8 cellular contexts compared by ENCODE assay signal in genomic region chr10:121734517-121735137, GRCh38.
A peak's percentile ranks its signal among the peaks of the same experiment; 100 is the strongest.
DNase-seq lines count a peak whose midpoint lies in the region; ATAC-seq and TF ChIP-seq lines count a peak whose summit lies in the region.

No MANE protein-coding gene starts in this region.

- intact Hi-C loops in PC-3 (cut with micrococcal nuclease) = loop anchor here (1.0 to 10.0 kb wide), 3 partner anchors 120 to 792 kb away; no protein-coding TSS in a partner anchor

- H3K27me3 ChIP-seq in ACC112 (ENCODE audit: insufficient read depth, low read length) = peaks cover 26% of the 10 kb centered on the region
- H3K27me3 ChIP-seq in PC-3 (ENCODE audit: low read length) = no peaks in the 10 kb centered on the region
- no peaks in the 10 kb centered on the region for H3K27me3 ChIP-seq in fibroblast of lung (ENCODE audit: control insufficient read depth, insufficient read depth, low read length)

- peak overlapping the region; percentile 45; the same call in 1 of the 2 replicates for H3K4me3 ChIP-seq in ACC112 (ENCODE audit: low read depth, low read length)
- H3K4me3 ChIP-seq in GM08714 (ENCODE audit: low read length) = peak overlapping the region; percentile 17; the same call in 1 of the 2 replicates
- H3K4me3 ChIP-seq in PC-3 (ENCODE audit: low read length) = 0 out of 2 replicates have a peak overlapping the region, but pooled peaks have one; percentile 21
- H3K4me3 ChIP-seq in fibroblast of lung (replicated peaks in 1 of 4; ENCODE audit: control extremely low read depth in 1 of 4, insufficient read depth in 1 of 4, low read depth in 3 of 4, low read length in 4 of 4) = no peak overlapping the region

- no peaks in the 10 kb centered on the region for H3K9me3 Mint-ChIP-seq in activated T-helper 17 cell treated with anti-CD3 and anti-CD28 coated beads, Interleukin-2, amount 50 U/mL, for 72 hours

- peaks cover 4% of the 10 kb centered on the region for H3K4me1 Mint-ChIP-seq in activated T-helper 17 cell treated with anti-CD3 and anti-CD28 coated beads, Interleukin-2, amount 50 U/mL, for 72 hours

- TF ChIP-seq CTCF in PC-3 (conservative IDR thresholded peaks at IDR 0.05; ENCODE audit: low read depth, low read length) (peak; percentile 69), fibroblast of lung (conservative IDR thresholded peaks at IDR 0.05 in 1 of 2, IDR thresholded peaks at IDR 0.05 in 1 of 2; ENCODE audit: low read depth in 1 of 2, low read length in 2 of 2) (peak; percentile 60 to 63)

- no peaks in the 10 kb centered on the region for H3K9me3 ChIP-seq in PC-3 (ENCODE audit: low read length)
- no peaks in the 10 kb centered on the region for H3K9me3 ChIP-seq in fibroblast of lung (ENCODE audit: control insufficient read depth, insufficient read depth, low read depth, low read length)

- no peaks in the 10 kb centered on the region for H3K4me1 ChIP-seq in ACC112 (ENCODE audit: control insufficient read depth, insufficient read depth, low read length, unreplicated experiment)
- no peaks in the 10 kb centered on the region for H3K4me1 ChIP-seq in PC-3 (ENCODE audit: insufficient read depth, low read length)
- no peaks in the 10 kb centered on the region for H3K4me1 ChIP-seq in fibroblast of lung (ENCODE audit: control insufficient read depth, extremely low read depth, insufficient read depth, low read length)

- H3K9me2 ChIP-seq in PC-3 (replicated peaks; ENCODE audit: low read length) = no peaks in the 10 kb centered on the region

- H3K9ac ChIP-seq in PC-3 (ENCODE audit: low read length) = no peak overlapping the region
- no peak overlapping the region for H3K9ac ChIP-seq in fibroblast of lung (ENCODE audit: insufficient read depth, low read length)

- no peaks in the 10 kb centered on the region for H3K36me3 Mint-ChIP-seq in activated T-helper 17 cell treated with anti-CD3 and anti-CD28 coated beads, Interleukin-2, amount 50 U/mL, for 72 hours (ENCODE audit: low read depth)

- H3K36me3 ChIP-seq in ACC112 (ENCODE audit: insufficient read depth, low read length) = no peaks in the 10 kb centered on the region
- H3K36me3 ChIP-seq in PC-3 (ENCODE audit: low read depth, low read length) = no peaks in the 10 kb centered on the region
- H3K36me3 ChIP-seq in fibroblast of lung (ENCODE audit: control insufficient read depth, insufficient read depth, low read length) = no peaks in the 10 kb centered on the region

- H3K4me2 ChIP-seq in PC-3 (ENCODE audit: low read length) = peak overlapping the region; percentile 59
- no peak overlapping the region for H3K4me2 ChIP-seq in fibroblast of lung (ENCODE audit: extremely low read depth, insufficient read depth, low read length)

- CTCF ChIA-PET in PC-3 (lab: Charles Lee) = no interaction called here

- ATAC-seq in PC-3 = 0 out of 2 replicates have a peak, but pooled peaks have one; percentile 29
- no peak for ATAC-seq in activated T-helper 17 cell treated with anti-CD3 and anti-CD28 coated beads, Interleukin-2, amount 50 U/mL, for 72 hours (replicated peaks)

- H3K27me3 Mint-ChIP-seq in activated T-helper 17 cell treated with anti-CD3 and anti-CD28 coated beads, Interleukin-2, amount 50 U/mL, for 72 hours = peaks cover 27% of the 10 kb centered on the region

- H3F3A ChIP-seq in PC-3 (ENCODE audit: low read length, unreplicated experiment) = no peaks in the 10 kb centered on the region

- H3K27ac ChIP-seq in ACC112 (ENCODE audit: low read depth, low read length) (no peak overlapping the region), PC-3 (ENCODE audit: low read length) (no peak overlapping the region), fibroblast of lung (ENCODE audit: insufficient read depth, low read length) (no peak overlapping the region)

- H2AFZ ChIP-seq in ACC112 (ENCODE audit: low read length, unreplicated experiment) = no peak overlapping the region
- H2AFZ ChIP-seq in PC-3 (ENCODE audit: low read length) = peak overlapping the region; percentile 33; the same call in 1 of the 2 replicates
- no peak overlapping the region for H2AFZ ChIP-seq in fibroblast of lung (ENCODE audit: low read length)

- POLR2A ChIA-PET in PC-3 (lab: Charles Lee; ENCODE audit: unreplicated experiment) = no interaction called here

- DNase-seq in PC-3 = peak; percentile 37
- DNase-seq in fibroblast of lung (ENCODE audit: low read depth in 2 of 2) = peak in 1 of 2 donors; percentile 17
- peak; percentile 54 for DNase-seq in pons (ENCODE audit: low spot score)
- no peak for DNase-seq in activated CD4-positive, CD25-positive, alpha-beta regulatory T cell treated with anti-CD3 and anti-CD28 coated beads, Interleukin-2, amount 50 U/mL, for 72 hours
- DNase-seq in epidermal melanocyte (ENCODE audit: insufficient read length, low spot score) = no peak

- H3K79me2 ChIP-seq in ACC112 (ENCODE audit: control insufficient read depth, insufficient read depth, low read length, unreplicated experiment) = no peaks in the 10 kb centered on the region
- H3K79me2 ChIP-seq in PC-3 (ENCODE audit: low read length) = no peaks in the 10 kb centered on the region
- H3K79me2 ChIP-seq in fibroblast of lung (ENCODE audit: control insufficient read depth, insufficient read depth, low read length) = no peaks in the 10 kb centered on the region

- H3K4me3 Mint-ChIP-seq in activated T-helper 17 cell treated with anti-CD3 and anti-CD28 coated beads, Interleukin-2, amount 50 U/mL, for 72 hours = no peak overlapping the region

- H4K20me1 ChIP-seq in PC-3 (ENCODE audit: low read length) (no peaks in the 10 kb centered on the region), fibroblast of lung (ENCODE audit: control insufficient read depth, extremely low read depth, insufficient read depth, low read length) (no peaks in the 10 kb centered on the region)

- BruUV-seq in PC-3 (replicated peaks; lab: Mats Ljungman, UMichigan) = no TSS peak

- no peak overlapping the region for H3K27ac Mint-ChIP-seq in activated T-helper 17 cell treated with anti-CD3 and anti-CD28 coated beads, Interleukin-2, amount 50 U/mL, for 72 hours

Comparison
In these comparisons a context has a peak if more than half of its experiments do, and no peak if none do; other contexts are left out.
1. H3K4me3 ChIP-seq: peak in ACC112 (single experiment), GM08714 (single experiment) and PC-3 (single experiment); none in fibroblast of lung (0 of 4).
2. DNase-seq: peak in PC-3 (single experiment) and pons (single experiment); none in activated CD4-positive, CD25-positive, alpha-beta regulatory T cell treated with anti-CD3 and anti-CD28 coated beads, Interleukin-2, amount 50 U/mL, for 72 hours (single experiment) and epidermal melanocyte (single experiment).